In genomic region chr7:51210766-51211165, GRCh38 we compare ENCODE assay signal across 25 cellular contexts.
"Had no signal": no experiment of that assay in that cellular context is flagged by ENCODE, and none has a peak within 500 bp of the region (broad histone marks: within the 10 kb centered on the region; RNA-seq: fewer than 3 reads in every experiment).

No MANE protein-coding gene starts in this region.

- DNase-seq: activated CD4-positive, alpha-beta T cell treated with anti-CD3 and anti-CD28 coated beads for 36 hours; activated CD4-positive, alpha-beta T cell treated with anti-CD3 and anti-CD28 coated beads, Interleukin-2, amount 10 ng/mL, durations not matched to agents 24 days and 14 days; activated CD4-positive, alpha-beta T cell treated with anti-CD3 and anti-CD28 coated beads, Interleukin-2, amount 50 U/mL, for 4 hours; activated CD4-positive, CD25-positive, alpha-beta regulatory T cell; activated CD4-positive, CD25-positive, alpha-beta regulatory T cell treated with anti-CD3 and anti-CD28 coated beads, Interleukin-2, amount 50 U/mL, for 72 hours; activated CD8-positive, alpha-beta memory T cell treated with anti-CD3 and anti-CD28 coated beads for 24 hours; activated CD8-positive, alpha-beta T cell treated with anti-CD3 and anti-CD28 coated beads for 36 hours; activated effector memory CD4-positive, alpha-beta T cell treated with Interleukin-2 at 50 U/mL for 16 hours; activated gamma-delta T cell treated with Interleukin-2 at 50 U/mL for 16 hours; activated naive CD4-positive, alpha-beta T cell treated with anti-CD3 and anti-CD28 coated beads, Interleukin-2, amount 50 U/mL, for 16 hours; activated naive CD4-positive, alpha-beta T cell treated with Interleukin-2 at 50 U/mL for 16 hours; activated T-cell treated with anti-CD3 and anti-CD28 coated beads, Interleukin-2, amount 50 U/mL, for 4 hours; amniotic stem cell; anterior cingulate cortex; brain microvascular endothelial cell; dorsolateral prefrontal cortex; effector memory CD4-positive, alpha-beta T cell; endodermal cell; foreskin fibroblast; T-helper 1 cell; T-helper 17 cell; T1000 had no signal

- H3K27ac ChIP-seq: brain microvascular endothelial cell, coronary artery had no signal

- FAIRE-seq: astrocyte, frontal cortex had no signal
